In the genomic region with DNA sequence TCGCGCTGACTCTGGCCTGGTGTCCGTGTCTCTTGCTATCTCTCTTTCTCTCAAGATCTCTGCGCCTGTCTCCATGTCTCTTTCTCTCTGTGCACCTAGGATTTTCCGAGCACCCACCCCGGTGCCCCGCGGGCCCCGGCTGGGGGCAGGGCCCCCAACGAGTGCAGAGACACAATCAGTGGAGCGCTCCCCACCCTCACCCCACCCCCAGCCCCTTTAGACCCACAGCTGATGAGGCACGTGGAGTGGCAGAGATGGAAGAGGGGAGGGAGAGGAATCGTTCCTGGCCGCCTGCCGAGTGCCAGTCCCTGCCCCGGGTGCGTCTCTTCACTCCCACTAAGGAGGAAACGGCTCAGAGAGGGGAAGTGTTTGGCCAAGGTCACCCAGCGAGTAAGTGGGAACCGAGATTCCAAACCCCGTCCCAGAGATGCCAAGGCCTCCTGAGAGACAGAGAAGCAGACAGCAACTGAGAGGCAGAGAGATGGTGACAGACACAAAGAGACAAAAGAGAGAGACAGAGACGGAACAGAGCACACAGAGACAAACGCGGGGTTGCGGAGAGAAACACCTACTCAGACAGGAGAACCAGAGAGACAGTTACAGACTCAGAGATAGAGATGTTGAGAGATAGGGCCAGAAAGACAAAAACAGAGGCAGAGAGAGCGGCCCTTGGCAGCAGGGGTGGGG, we compare ENCODE assay signal across 1 cellular context.
TF ChIP-seq lines count a peak whose summit lies in the region.

No MANE protein-coding gene starts in this region.

TF ChIP-seq in K562, 482 proteins besides CTCF, POLR2A, EP300 and RAD21 (continued from another document and continues in another):
- TF ChIP-seq, protein P1, sequence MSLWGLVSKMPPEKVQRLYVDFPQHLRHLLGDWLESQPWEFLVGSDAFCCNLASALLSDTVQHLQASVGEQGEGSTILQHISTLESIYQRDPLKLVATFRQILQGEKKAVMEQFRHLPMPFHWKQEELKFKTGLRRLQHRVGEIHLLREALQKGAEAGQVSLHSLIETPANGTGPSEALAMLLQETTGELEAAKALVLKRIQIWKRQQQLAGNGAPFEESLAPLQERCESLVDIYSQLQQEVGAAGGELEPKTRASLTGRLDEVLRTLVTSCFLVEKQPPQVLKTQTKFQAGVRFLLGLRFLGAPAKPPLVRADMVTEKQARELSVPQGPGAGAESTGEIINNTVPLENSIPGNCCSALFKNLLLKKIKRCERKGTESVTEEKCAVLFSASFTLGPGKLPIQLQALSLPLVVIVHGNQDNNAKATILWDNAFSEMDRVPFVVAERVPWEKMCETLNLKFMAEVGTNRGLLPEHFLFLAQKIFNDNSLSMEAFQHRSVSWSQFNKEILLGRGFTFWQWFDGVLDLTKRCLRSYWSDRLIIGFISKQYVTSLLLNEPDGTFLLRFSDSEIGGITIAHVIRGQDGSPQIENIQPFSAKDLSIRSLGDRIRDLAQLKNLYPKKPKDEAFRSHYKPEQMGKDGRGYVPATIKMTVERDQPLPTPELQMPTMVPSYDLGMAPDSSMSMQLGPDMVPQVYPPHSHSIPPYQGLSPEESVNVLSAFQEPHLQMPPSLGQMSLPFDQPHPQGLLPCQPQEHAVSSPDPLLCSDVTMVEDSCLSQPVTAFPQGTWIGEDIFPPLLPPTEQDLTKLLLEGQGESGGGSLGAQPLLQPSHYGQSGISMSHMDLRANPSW (CRISPR knock-in tag; IDR thresholded peaks at IDR 0.05), result no peak
- TF ChIP-seq, protein P2, sequence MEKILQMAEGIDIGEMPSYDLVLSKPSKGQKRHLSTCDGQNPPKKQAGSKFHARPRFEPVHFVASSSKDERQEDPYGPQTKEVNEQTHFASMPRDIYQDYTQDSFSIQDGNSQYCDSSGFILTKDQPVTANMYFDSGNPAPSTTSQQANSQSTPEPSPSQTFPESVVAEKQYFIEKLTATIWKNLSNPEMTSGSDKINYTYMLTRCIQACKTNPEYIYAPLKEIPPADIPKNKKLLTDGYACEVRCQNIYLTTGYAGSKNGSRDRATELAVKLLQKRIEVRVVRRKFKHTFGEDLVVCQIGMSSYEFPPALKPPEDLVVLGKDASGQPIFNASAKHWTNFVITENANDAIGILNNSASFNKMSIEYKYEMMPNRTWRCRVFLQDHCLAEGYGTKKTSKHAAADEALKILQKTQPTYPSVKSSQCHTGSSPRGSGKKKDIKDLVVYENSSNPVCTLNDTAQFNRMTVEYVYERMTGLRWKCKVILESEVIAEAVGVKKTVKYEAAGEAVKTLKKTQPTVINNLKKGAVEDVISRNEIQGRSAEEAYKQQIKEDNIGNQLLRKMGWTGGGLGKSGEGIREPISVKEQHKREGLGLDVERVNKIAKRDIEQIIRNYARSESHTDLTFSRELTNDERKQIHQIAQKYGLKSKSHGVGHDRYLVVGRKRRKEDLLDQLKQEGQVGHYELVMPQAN (IDR thresholded peaks at IDR 0.05; ENCODE audit: borderline replicate concordance), result peak; percentile 58; the same call in 1 of the 2 replicates
- TF ChIP-seq FOXJ2 (tag; IDR thresholded peaks at IDR 0.05) (no peak), NFYB (IDR thresholded peaks at IDR 0.05; ENCODE audit: extremely low read depth, insufficient read length) (no peak), RBM34 (IDR thresholded peaks at IDR 0.05; ENCODE audit: borderline replicate concordance, insufficient read depth, low read length) (no peak), CBX1 (IDR thresholded peaks at IDR 0.05; ENCODE audit: low read depth) (no peak; the same call in none of the 2 replicates), CC2D1A (IDR thresholded peaks at IDR 0.05) (0 out of 2 replicates have a peak, but pooled peaks have one; percentile 33), NCOR1 (IDR thresholded peaks at IDR 0.05) (no peak)
- TF ChIP-seq, protein P3, sequence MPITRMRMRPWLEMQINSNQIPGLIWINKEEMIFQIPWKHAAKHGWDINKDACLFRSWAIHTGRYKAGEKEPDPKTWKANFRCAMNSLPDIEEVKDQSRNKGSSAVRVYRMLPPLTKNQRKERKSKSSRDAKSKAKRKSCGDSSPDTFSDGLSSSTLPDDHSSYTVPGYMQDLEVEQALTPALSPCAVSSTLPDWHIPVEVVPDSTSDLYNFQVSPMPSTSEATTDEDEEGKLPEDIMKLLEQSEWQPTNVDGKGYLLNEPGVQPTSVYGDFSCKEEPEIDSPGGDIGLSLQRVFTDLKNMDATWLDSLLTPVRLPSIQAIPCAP (CRISPR knock-in tag; IDR thresholded peaks at IDR 0.05; ENCODE audit: borderline replicate concordance), result no peak
- TF ChIP-seq, protein P4, sequence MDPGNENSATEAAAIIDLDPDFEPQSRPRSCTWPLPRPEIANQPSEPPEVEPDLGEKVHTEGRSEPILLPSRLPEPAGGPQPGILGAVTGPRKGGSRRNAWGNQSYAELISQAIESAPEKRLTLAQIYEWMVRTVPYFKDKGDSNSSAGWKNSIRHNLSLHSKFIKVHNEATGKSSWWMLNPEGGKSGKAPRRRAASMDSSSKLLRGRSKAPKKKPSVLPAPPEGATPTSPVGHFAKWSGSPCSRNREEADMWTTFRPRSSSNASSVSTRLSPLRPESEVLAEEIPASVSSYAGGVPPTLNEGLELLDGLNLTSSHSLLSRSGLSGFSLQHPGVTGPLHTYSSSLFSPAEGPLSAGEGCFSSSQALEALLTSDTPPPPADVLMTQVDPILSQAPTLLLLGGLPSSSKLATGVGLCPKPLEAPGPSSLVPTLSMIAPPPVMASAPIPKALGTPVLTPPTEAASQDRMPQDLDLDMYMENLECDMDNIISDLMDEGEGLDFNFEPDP (CRISPR knock-in tag; IDR thresholded peaks at IDR 0.05), result no peak
- TF ChIP-seq, protein P5, sequence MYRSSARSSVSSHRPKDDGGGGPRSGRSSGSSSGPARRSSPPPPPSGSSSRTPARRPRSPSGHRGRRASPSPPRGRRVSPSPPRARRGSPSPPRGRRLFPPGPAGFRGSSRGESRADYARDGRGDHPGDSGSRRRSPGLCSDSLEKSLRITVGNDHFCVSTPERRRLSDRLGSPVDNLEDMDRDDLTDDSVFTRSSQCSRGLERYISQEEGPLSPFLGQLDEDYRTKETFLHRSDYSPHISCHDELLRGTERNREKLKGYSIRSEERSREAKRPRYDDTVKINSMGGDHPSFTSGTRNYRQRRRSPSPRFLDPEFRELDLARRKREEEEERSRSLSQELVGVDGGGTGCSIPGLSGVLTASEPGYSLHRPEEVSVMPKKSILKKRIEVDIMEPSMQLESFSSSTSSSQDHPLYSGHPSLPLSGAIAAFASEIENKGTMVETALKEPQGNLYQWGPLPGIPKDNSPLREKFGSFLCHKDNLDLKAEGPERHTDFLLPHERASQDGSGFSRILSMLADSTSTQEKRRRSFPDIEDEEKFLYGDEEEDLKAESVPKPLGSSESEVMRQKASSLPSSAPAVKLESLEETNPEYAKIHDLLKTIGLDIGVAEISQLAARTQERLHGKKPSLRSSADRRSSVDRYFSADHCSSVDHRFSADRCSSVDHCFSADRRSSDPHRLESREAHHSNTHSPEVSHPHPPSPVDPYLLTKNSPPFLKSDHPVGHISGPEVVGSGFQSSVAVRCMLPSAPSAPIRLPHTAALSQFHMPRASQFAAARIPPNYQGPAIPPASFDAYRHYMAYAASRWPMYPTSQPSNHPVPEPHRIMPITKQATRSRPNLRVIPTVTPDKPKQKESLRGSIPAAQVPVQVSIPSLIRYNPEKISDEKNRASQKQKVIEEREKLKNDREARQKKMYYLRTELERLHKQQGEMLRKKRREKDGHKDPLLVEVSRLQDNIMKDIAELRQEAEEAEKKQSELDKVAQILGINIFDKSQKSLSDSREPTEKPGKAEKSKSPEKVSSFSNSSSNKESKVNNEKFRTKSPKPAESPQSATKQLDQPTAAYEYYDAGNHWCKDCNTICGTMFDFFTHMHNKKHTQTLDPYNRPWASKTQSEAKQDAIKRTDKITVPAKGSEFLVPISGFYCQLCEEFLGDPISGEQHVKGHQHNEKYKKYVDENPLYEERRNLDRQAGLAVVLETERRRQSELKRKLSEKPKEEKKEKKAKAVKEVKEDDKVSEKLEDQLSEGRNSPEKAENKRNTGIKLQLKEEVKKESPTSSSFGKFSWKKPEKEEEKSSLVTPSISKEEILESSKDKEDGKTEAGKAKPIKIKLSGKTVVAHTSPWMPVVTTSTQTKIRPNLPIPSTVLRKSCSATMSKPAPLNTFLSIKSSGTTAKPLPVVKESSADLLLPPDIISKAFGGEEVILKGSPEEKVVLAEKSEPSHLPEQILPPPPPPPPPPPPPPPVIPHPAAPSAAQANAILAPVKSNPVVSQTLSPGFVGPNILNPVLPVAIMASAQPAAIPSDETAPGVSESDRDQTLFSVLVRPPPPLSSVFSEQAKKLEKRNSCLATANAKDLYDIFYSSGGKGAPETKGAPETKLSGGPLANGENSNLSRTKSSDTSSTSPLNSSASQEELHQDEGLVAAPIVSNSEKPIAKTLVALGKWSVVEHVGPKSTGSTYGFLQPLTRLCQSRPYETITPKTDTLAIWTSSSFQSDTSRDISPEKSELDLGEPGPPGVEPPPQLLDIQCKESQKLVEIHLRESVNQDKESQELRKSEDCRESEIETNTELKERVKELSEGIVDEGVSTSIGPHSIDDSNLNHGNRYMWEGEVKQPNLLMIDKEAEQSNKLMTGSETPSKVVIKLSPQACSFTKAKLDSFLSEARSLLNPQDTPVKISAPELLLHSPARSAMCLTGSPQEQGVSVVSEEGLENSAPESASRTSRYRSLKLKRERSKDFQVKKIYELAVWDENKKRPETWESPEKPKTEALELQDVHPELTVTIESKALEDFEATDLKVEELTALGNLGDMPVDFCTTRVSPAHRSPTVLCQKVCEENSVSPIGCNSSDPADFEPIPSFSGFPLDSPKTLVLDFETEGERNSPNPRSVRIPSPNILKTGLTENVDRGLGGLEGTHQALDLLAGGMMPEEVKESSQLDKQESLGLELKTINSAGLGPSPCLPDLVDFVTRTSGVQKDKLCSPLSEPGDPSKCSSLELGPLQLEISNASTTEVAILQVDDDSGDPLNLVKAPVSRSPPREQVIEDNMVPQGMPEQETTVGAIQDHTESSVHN (IDR thresholded peaks at IDR 0.05; ENCODE audit: borderline replicate concordance in 1 of 2, low read depth in 1 of 2), result peak in 1 of 2 experiments; percentile 15; a peak in 1 of 4 replicates
- TF ChIP-seq, protein P6, sequence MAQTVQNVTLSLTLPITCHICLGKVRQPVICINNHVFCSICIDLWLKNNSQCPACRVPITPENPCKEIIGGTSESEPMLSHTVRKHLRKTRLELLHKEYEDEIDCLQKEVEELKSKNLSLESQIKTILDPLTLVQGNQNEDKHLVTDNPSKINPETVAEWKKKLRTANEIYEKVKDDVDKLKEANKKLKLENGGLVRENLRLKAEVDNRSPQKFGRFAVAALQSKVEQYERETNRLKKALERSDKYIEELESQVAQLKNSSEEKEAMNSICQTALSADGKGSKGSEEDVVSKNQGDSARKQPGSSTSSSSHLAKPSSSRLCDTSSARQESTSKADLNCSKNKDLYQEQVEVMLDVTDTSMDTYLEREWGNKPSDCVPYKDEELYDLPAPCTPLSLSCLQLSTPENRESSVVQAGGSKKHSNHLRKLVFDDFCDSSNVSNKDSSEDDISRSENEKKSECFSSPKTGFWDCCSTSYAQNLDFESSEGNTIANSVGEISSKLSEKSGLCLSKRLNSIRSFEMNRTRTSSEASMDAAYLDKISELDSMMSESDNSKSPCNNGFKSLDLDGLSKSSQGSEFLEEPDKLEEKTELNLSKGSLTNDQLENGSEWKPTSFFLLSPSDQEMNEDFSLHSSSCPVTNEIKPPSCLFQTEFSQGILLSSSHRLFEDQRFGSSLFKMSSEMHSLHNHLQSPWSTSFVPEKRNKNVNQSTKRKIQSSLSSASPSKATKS (CRISPR knock-in tag; IDR thresholded peaks at IDR 0.05), result no peak
- TF ChIP-seq, protein P7, sequence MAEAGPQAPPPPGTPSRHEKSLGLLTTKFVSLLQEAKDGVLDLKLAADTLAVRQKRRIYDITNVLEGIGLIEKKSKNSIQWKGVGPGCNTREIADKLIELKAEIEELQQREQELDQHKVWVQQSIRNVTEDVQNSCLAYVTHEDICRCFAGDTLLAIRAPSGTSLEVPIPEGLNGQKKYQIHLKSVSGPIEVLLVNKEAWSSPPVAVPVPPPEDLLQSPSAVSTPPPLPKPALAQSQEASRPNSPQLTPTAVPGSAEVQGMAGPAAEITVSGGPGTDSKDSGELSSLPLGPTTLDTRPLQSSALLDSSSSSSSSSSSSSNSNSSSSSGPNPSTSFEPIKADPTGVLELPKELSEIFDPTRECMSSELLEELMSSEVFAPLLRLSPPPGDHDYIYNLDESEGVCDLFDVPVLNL (CRISPR knock-in tag; IDR thresholded peaks at IDR 0.05; ENCODE audit: low read depth), result no peak
- TF ChIP-seq, protein P8, sequence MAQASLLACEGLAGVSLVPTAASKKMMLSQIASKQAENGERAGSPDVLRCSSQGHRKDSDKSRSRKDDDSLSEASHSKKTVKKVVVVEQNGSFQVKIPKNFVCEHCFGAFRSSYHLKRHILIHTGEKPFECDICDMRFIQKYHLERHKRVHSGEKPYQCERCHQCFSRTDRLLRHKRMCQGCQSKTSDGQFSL (CRISPR knock-in tag; IDR thresholded peaks at IDR 0.05), result peak; percentile 75
- TF ChIP-seq, protein P8 (tag; IDR thresholded peaks at IDR 0.05), result no peak
